In the genomic region with DNA sequence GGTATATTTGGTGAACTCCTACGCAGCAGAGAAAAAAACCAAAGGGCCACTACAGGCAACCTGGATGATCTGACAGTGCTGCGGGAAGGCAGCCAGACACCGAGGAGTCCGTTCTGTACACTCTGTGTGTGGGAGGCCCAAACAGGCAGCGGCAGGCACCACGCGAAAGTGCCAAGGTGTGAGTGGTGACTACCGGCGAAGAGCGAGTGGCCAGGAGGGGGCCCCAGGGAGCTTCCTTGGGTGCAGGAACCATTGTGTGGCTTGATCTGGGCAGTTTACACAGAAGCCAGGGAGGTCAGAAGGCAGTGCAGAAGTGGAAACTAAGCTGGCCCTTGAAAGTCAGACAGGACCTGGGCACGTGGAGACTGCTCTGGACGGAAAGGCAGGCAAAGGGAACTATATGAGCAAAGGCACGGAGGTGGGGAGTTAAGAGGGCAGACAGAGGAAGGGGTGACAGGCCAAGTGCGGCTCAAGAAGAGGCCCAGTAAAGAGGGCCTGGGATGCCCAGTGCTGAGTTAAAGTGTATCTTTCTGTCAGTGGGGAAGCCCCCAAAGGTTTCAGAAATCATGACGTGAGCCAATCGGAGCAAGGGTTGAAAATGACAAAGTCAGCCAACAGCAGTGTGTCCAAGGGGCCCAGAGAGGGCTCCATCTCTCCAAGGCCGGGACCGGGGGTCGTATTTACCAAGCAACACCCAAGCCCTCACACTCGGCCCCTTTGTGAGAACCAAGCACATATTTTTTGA, we compare ENCODE assay signal across 8 cellular contexts. TPM values are rescaled to one million over a fixed set of nuclear protein-coding genes. Genes with fewer than 3 reads are reported as not detected.
A peak's percentile ranks its signal among the peaks of the same experiment; 100 is the strongest.
DNase-seq lines count a peak whose midpoint lies in the region; TF ChIP-seq lines count a peak whose summit lies in the region.

No MANE protein-coding gene starts in this region.

- H3K27ac ChIP-seq in VCaP (no peak overlapping the region), subcutaneous abdominal adipose tissue (ENCODE audit: low read depth, low read length) (peak overlapping the region; percentile 74)

- peak overlapping the region in 4 of 5 donors; percentile 16 to 68 (median 29) for H3K9ac ChIP-seq in subcutaneous abdominal adipose tissue (ENCODE audit: low read length in 5 of 5)

- peak; percentile 18 for DNase-seq in activated gamma-delta T cell treated with Interleukin-2 at 50 U/mL for 16 hours
- no peak for DNase-seq in activated gamma-delta T cell (lab: John Stamatoyannopoulos, UW)
- DNase-seq in cerebellum (ENCODE audit: low spot score) = peak; percentile 71
- peak; percentile 49 for DNase-seq in lung microvascular endothelial cell (ENCODE audit: low read depth in 2 of 2)
- DNase-seq in glomerular visceral epithelial cell (ENCODE audit: extremely low spot score) = no peak
- no peak for DNase-seq in posterior vena cava (ENCODE audit: low spot score)

- H3K27me3 ChIP-seq in subcutaneous abdominal adipose tissue (ENCODE audit: control insufficient read depth in 5 of 5, insufficient read depth in 4 of 5, low read length in 5 of 5) = no peaks in the 10 kb centered on the region

- no peaks in the 10 kb centered on the region for H3K9me3 ChIP-seq in subcutaneous abdominal adipose tissue (ENCODE audit: control insufficient read depth in 5 of 5, low read length in 5 of 5)

- TF ChIP-seq CTCF in VCaP (conservative IDR thresholded peaks at IDR 0.05) = peak; percentile 4; the same call in 1 of the 2 replicates

- intact Hi-C loops in posterior vena cava (cut with DNase I) = loop anchor here in 1 of 2 donors (10.0 kb wide), 1 partner anchor 93 kb away; no protein-coding TSS in a partner anchor

- H3K36me3 ChIP-seq in subcutaneous abdominal adipose tissue (ENCODE audit: control insufficient read depth in 5 of 5, insufficient read depth in 5 of 5, low read length in 5 of 5) = peaks cover 0 to 11% (median 5%) of the 10 kb centered on the region in 5 donors

- H3K4me3 ChIP-seq in subcutaneous abdominal adipose tissue (ENCODE audit: low read depth in 1 of 5, low read length in 5 of 5) = no peak overlapping the region

- peaks cover 18 to 80% (median 75%) of the 10 kb centered on the region in 5 donors for H3K4me1 ChIP-seq in subcutaneous abdominal adipose tissue (ENCODE audit: control insufficient read depth in 5 of 5, insufficient read depth in 5 of 5, low read length in 5 of 5)

RNA-seq across cellular contexts. Expression of a gene that starts 10.6 kb away (rescaled TPM):
- 23.8 TPM for total RNA-seq in cerebellum
- 26.0 and 26.2 TPM in 2 replicates for total RNA-seq in lung microvascular endothelial cell
- 10 to 100 TPM; 42.9 to 49.7 TPM for total RNA-seq in posterior vena cava

RNA-seq across cellular contexts. Expression of a gene that starts 55.0 kb away (rescaled TPM):
- total RNA-seq in cerebellum (157 TPM), lung microvascular endothelial cell (62.5 and 101 TPM in 2 replicates), posterior vena cava (10 to 100 TPM; 70.1 to 88.6 TPM)

Comparison
In these comparisons a context has a peak if more than half of its experiments do, and no peak if none do; other contexts are left out.
1. DNase-seq: peak in activated gamma-delta T cell treated with Interleukin-2 at 50 U/mL for 16 hours (single experiment), cerebellum (single experiment) and lung microvascular endothelial cell (2 of 2); none in activated gamma-delta T cell (single experiment), glomerular visceral epithelial cell (single experiment) and posterior vena cava (single experiment).